In genomic region chr5:40312205-40312604, GRCh38 we compare ENCODE assay signal across 21 cellular contexts.
A peak's percentile ranks its signal among the peaks of the same experiment; 100 is the strongest.
DNase-seq lines count a peak whose midpoint lies in the region; ATAC-seq, FAIRE-seq and TF ChIP-seq lines count a peak whose summit lies in the region.
"Had no signal": no experiment of that assay in that cellular context is flagged by ENCODE, and none has a peak within 500 bp of the region (broad histone marks: within the 10 kb centered on the region; RNA-seq: fewer than 3 reads in every experiment).

No MANE protein-coding gene starts in this region.

- H3K4me3 ChIP-seq in fibroblast of the aortic adventitia (ENCODE audit: low read depth, low read length): no peak overlapping the region
- H3K4me3 ChIP-seq: A549, GM23338 had no signal

- DNase-seq in activated T-cell treated with anti-CD3 and anti-CD28 coated beads, Interleukin-2, amount 50 U/mL, for 72 hours: peak in 1 of 2 donors; percentile 6
- DNase-seq in activated T-cell treated with anti-CD3 and anti-CD28 coated beads for 4 hours (no peak), fibroblast of the aortic adventitia (ENCODE audit: low read depth) (peak; percentile 19), NCI-H2081 treated with DMSO at 0.1 percent for 48 hours (lab: John Stamatoyannopoulos, UW) (no peak), cerebellum (ENCODE audit: low spot score) (no peak), D721Med (ENCODE audit: insufficient read length, low spot score) (no peak)
- DNase-seq: 8988T; ACHN; C1 segment of cervical spinal cord; Calu3; CD4-positive, alpha-beta memory T cell; COR-L47; DMS79; GF-D8; H9 had no signal

- H3K27ac Mint-ChIP-seq in activated T-cell treated with anti-CD3 and anti-CD28 coated beads, Interleukin-2, amount 50 U/mL, for 72 hours: peak overlapping the region; percentile 26
- no peak overlapping the region for H3K27ac Mint-ChIP-seq in activated T-helper 17 cell treated with anti-CD3 and anti-CD28 coated beads, Interleukin-2, amount 50 U/mL, for 72 hours
- H3K27ac Mint-ChIP-seq: GM23338, H9 had no signal

- H3K4me1 Mint-ChIP-seq in activated T-cell treated with anti-CD3 and anti-CD28 coated beads, Interleukin-2, amount 50 U/mL, for 72 hours (ENCODE audit: low read depth): peaks cover 32% of the 10 kb centered on the region
- H3K4me1 Mint-ChIP-seq in activated T-helper 17 cell treated with anti-CD3 and anti-CD28 coated beads, Interleukin-2, amount 50 U/mL, for 72 hours: no peaks in the 10 kb centered on the region

- FAIRE-seq in D721Med (lab: Jason Lieb, UNC): no peak
- FAIRE-seq: A549, GM12891, GM18507 had no signal

- H3K36me3 Mint-ChIP-seq in activated T-cell treated with anti-CD3 and anti-CD28 coated beads, Interleukin-2, amount 50 U/mL, for 72 hours (ENCODE audit: insufficient read depth in 2 of 2): no peaks in the 10 kb centered on the region
- H3K36me3 Mint-ChIP-seq in activated T-helper 17 cell treated with anti-CD3 and anti-CD28 coated beads, Interleukin-2, amount 50 U/mL, for 72 hours (ENCODE audit: low read depth): no peaks in the 10 kb centered on the region
- H3K36me3 Mint-ChIP-seq: CD4-positive, alpha-beta memory T cell had no signal

- ATAC-seq in activated T-cell treated with anti-CD3 and anti-CD28 coated beads, Interleukin-2, amount 50 U/mL, for 72 hours (replicated peaks in 1 of 2): peak; percentile 73
- ATAC-seq in activated T-helper 17 cell treated with anti-CD3 and anti-CD28 coated beads, Interleukin-2, amount 50 U/mL, for 72 hours (replicated peaks): peak; percentile 18
- ATAC-seq: A549, GM23338, HCT116 had no signal

- H3K27me3 Mint-ChIP-seq in activated T-cell treated with anti-CD3 and anti-CD28 coated beads, Interleukin-2, amount 50 U/mL, for 72 hours (ENCODE audit: low read depth): no peaks in the 10 kb centered on the region
- no peaks in the 10 kb centered on the region for H3K27me3 Mint-ChIP-seq in activated T-helper 17 cell treated with anti-CD3 and anti-CD28 coated beads, Interleukin-2, amount 50 U/mL, for 72 hours
- H3K27me3 Mint-ChIP-seq: CD4-positive, alpha-beta memory T cell had no signal

- H3K4me3 Mint-ChIP-seq in activated T-cell treated with anti-CD3 and anti-CD28 coated beads, Interleukin-2, amount 50 U/mL, for 72 hours: no peak overlapping the region
- H3K4me3 Mint-ChIP-seq in activated T-helper 17 cell treated with anti-CD3 and anti-CD28 coated beads, Interleukin-2, amount 50 U/mL, for 72 hours: no peak overlapping the region
- H3K4me3 Mint-ChIP-seq: CD4-positive, alpha-beta memory T cell; GM23338; H9 had no signal

- TF ChIP-seq CTCF in fibroblast of the aortic adventitia (IDR thresholded peaks at IDR 0.05; ENCODE audit: insufficient read depth, low read length) (no peak), D721Med (IDR thresholded peaks at IDR 0.05; ENCODE audit: insufficient read depth, missing control alignments) (no peak)

- H3K9me3 Mint-ChIP-seq in activated T-cell treated with anti-CD3 and anti-CD28 coated beads, Interleukin-2, amount 50 U/mL, for 72 hours: no peaks in the 10 kb centered on the region
- no peaks in the 10 kb centered on the region for H3K9me3 Mint-ChIP-seq in activated T-helper 17 cell treated with anti-CD3 and anti-CD28 coated beads, Interleukin-2, amount 50 U/mL, for 72 hours
- H3K9me3 Mint-ChIP-seq: GM23338, H9 had no signal
